Comparison of ENCODE assay signal across 24 cellular contexts in the genomic region with DNA sequence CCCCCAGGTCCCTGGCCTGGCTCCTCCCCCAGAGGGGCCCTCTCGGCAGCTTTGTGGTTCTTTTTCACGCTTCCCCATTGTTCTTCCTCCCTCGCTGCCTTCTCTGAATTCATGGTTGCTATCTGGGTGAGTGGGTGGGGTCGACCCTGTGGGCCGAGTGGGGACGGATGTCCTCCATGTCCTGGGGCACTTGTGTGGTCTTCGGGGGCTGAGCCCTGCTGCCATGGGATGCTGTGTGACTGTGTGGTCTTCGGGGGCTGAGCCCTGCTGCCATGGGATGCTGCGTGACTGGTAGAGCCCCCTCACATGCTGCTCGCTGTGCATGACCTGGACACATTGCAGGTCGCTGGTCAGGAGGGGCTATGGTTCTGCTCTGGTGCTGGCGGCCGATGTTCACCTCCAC. TPM values are rescaled to one million over a fixed set of nuclear protein-coding genes. Genes with fewer than 3 reads are reported as not detected.
DNase-seq lines count a peak whose midpoint lies in the region; ATAC-seq lines count a peak whose summit lies in the region.
"Had no signal": no experiment of that assay in that cellular context is flagged by ENCODE, and none has a peak within 500 bp of the region (broad histone marks: within the 10 kb centered on the region; RNA-seq: fewer than 3 reads in every experiment).

No MANE protein-coding gene starts in this region.

- no peak for DNase-seq in stimulated activated naive CD8-positive, alpha-beta T cell treated with anti-CD3 and anti-CD28 coated beads, Interleukin-15, Interleukin-2, amounts not matched to agents 100 U/mL and 50 U/mL, for 24 hours
- no peak for DNase-seq in activated naive CD8-positive, alpha-beta T cell treated with anti-CD3 and anti-CD28 coated beads for 36 hours
- peak; percentile 46 for DNase-seq in left kidney (ENCODE audit: low read depth, low spot score)
- DNase-seq: activated CD4-positive, alpha-beta T cell treated with anti-CD3 and anti-CD28 coated beads for 36 hours; activated naive CD4-positive, alpha-beta T cell treated with anti-CD3 and anti-CD28 coated beads, Interleukin-2, amount 10 ng/mL, durations not matched to agents 7 days and 5 days; Calu3; DND-41; glutamatergic neuron; mesendoderm; NCI-H146; NCI-H524; right cardiac atrium; SJCRH30; stimulated activated CD4-positive, alpha-beta T cell treated with anti-CD3 and anti-CD28 coated beads, Interleukin-12 subunit alpha, Interleukin-12 subunit beta, amount 100 ng/mL, for 4 hours; stimulated activated CD4-positive, alpha-beta T cell treated with anti-CD3 and anti-CD28 coated beads, Interleukin-4, amount 100 ng/mL, for 4 hours; stimulated activated naive CD4-positive, alpha-beta T cell treated with Interleukin-2 at 50 U/mL for 16 hours; T-helper 1 cell; tibial artery had no signal

- no peaks in the 10 kb centered on the region for H3K27me3 Mint-ChIP-seq in stimulated activated naive CD8-positive, alpha-beta T cell treated with anti-CD3 and anti-CD28 coated beads, Interleukin-15, Interleukin-2, amounts not matched to agents 100 ng/mL and 50 ng/mL, for 24 hours
- no peaks in the 10 kb centered on the region for H3K27me3 Mint-ChIP-seq in activated naive CD8-positive, alpha-beta T cell treated with anti-CD3 and anti-CD28 coated beads for 36 hours
- H3K27me3 Mint-ChIP-seq: activated CD4-positive, alpha-beta T cell treated with anti-CD3 and anti-CD28 coated beads for 36 hours; activated naive CD4-positive, alpha-beta T cell treated with anti-CD3 and anti-CD28 coated beads, Interleukin-2, amount 10 ng/mL, durations not matched to agents 7 days and 5 days had no signal

- ATAC-seq in stimulated activated naive CD8-positive, alpha-beta T cell treated with anti-CD3 and anti-CD28 coated beads, Interleukin-15, Interleukin-2, amounts not matched to agents 100 U/mL and 50 U/mL, for 24 hours, result no peak
- ATAC-seq in GM21526 (IDR thresholded peaks at IDR 0.05; ENCODE audit: low FRiP score, unreplicated experiment) (no peak), GM19328 (IDR thresholded peaks at IDR 0.05; ENCODE audit: unreplicated experiment) (no peak), HG03442 (IDR thresholded peaks at IDR 0.05; ENCODE audit: unreplicated experiment) (no peak), HG02759 (IDR thresholded peaks at IDR 0.05; ENCODE audit: unreplicated experiment) (no peak)
- ATAC-seq: activated CD4-positive, alpha-beta T cell treated with anti-CD3 and anti-CD28 coated beads for 36 hours; right cardiac atrium had no signal

- peaks cover 25% of the 10 kb centered on the region for H3K4me1 Mint-ChIP-seq in stimulated activated naive CD8-positive, alpha-beta T cell treated with anti-CD3 and anti-CD28 coated beads, Interleukin-15, Interleukin-2, amounts not matched to agents 100 ng/mL and 50 ng/mL, for 24 hours (ENCODE audit: low read depth)
- H3K4me1 Mint-ChIP-seq in activated naive CD8-positive, alpha-beta T cell treated with anti-CD3 and anti-CD28 coated beads for 36 hours, result peaks cover 17% of the 10 kb centered on the region
- H3K4me1 Mint-ChIP-seq: activated CD4-positive, alpha-beta T cell treated with anti-CD3 and anti-CD28 coated beads for 36 hours; activated naive CD4-positive, alpha-beta T cell treated with anti-CD3 and anti-CD28 coated beads, Interleukin-2, amount 10 ng/mL, durations not matched to agents 7 days and 5 days had no signal

- peak overlapping the region; percentile 40 for H3K27ac Mint-ChIP-seq in stimulated activated naive CD8-positive, alpha-beta T cell treated with anti-CD3 and anti-CD28 coated beads, Interleukin-15, Interleukin-2, amounts not matched to agents 100 ng/mL and 50 ng/mL, for 24 hours
- H3K27ac Mint-ChIP-seq in activated naive CD8-positive, alpha-beta T cell treated with anti-CD3 and anti-CD28 coated beads for 36 hours, result peak overlapping the region; percentile 93
- H3K27ac Mint-ChIP-seq: activated CD4-positive, alpha-beta T cell treated with anti-CD3 and anti-CD28 coated beads for 36 hours; activated naive CD4-positive, alpha-beta T cell treated with anti-CD3 and anti-CD28 coated beads, Interleukin-2, amount 10 ng/mL, durations not matched to agents 7 days and 5 days; activated T-helper 1 cell treated with anti-CD3 and anti-CD28 coated beads, Interleukin-12 subunit alpha, Interleukin-12 subunit beta, Interleukin-2, Interleukin-4 antibody, amounts not matched to agents 30 ng/mL and 10 ng/mL and 1 ng/mL, durations not matched to agents 14 hours and 24 hours and 36 hours had no signal

- H3K9me3 Mint-ChIP-seq in stimulated activated naive CD8-positive, alpha-beta T cell treated with anti-CD3 and anti-CD28 coated beads, Interleukin-15, Interleukin-2, amounts not matched to agents 100 ng/mL and 50 ng/mL, for 24 hours, result no peaks in the 10 kb centered on the region
- no peaks in the 10 kb centered on the region for H3K9me3 Mint-ChIP-seq in activated naive CD8-positive, alpha-beta T cell treated with anti-CD3 and anti-CD28 coated beads for 36 hours
- H3K9me3 Mint-ChIP-seq: activated naive CD4-positive, alpha-beta T cell treated with anti-CD3 and anti-CD28 coated beads, Interleukin-2, amount 10 ng/mL, durations not matched to agents 7 days and 5 days; activated T-helper 1 cell treated with anti-CD3 and anti-CD28 coated beads, Interleukin-12 subunit alpha, Interleukin-12 subunit beta, Interleukin-2, Interleukin-4 antibody, amounts not matched to agents 30 ng/mL and 10 ng/mL and 1 ng/mL, durations not matched to agents 14 hours and 24 hours and 36 hours had no signal

- H3K4me3 Mint-ChIP-seq in stimulated activated naive CD8-positive, alpha-beta T cell treated with anti-CD3 and anti-CD28 coated beads, Interleukin-15, Interleukin-2, amounts not matched to agents 100 ng/mL and 50 ng/mL, for 24 hours, result peak overlapping the region; percentile 32
- peak overlapping the region; percentile 54 for H3K4me3 Mint-ChIP-seq in activated naive CD8-positive, alpha-beta T cell treated with anti-CD3 and anti-CD28 coated beads for 36 hours
- H3K4me3 Mint-ChIP-seq: activated CD4-positive, alpha-beta T cell treated with anti-CD3 and anti-CD28 coated beads for 36 hours; activated naive CD4-positive, alpha-beta T cell treated with anti-CD3 and anti-CD28 coated beads, Interleukin-2, amount 10 ng/mL, durations not matched to agents 7 days and 5 days; activated T-helper 1 cell treated with anti-CD3 and anti-CD28 coated beads, Interleukin-12 subunit alpha, Interleukin-12 subunit beta, Interleukin-2, Interleukin-4 antibody, amounts not matched to agents 30 ng/mL and 10 ng/mL and 1 ng/mL, durations not matched to agents 14 hours and 24 hours and 36 hours had no signal

- peaks cover 58% of the 10 kb centered on the region for H3K36me3 Mint-ChIP-seq in stimulated activated naive CD8-positive, alpha-beta T cell treated with anti-CD3 and anti-CD28 coated beads, Interleukin-15, Interleukin-2, amounts not matched to agents 100 ng/mL and 50 ng/mL, for 24 hours (ENCODE audit: low read depth)
- H3K36me3 Mint-ChIP-seq in activated naive CD8-positive, alpha-beta T cell treated with anti-CD3 and anti-CD28 coated beads for 36 hours, result peaks cover 24% of the 10 kb centered on the region

RNA-seq across cellular contexts. Expression of gene DIP2A, which starts 21.6 kb away (rescaled TPM):
- 10 to 100 TPM; 19.0 to 21.2 TPM for total RNA-seq in activated naive CD8-positive, alpha-beta T cell treated with anti-CD3 and anti-CD28 coated beads for 36 hours
